In genomic region chr1:9087411-9087810, GRCh38 we compare ENCODE assay signal across 9 cellular contexts. TPM values are rescaled to one million over a fixed set of nuclear protein-coding genes. Genes with fewer than 3 reads are reported as not detected.
"Had no signal": no experiment of that assay in that cellular context is flagged by ENCODE, and none has a peak within 500 bp of the region (broad histone marks: within the 10 kb centered on the region; RNA-seq: fewer than 3 reads in every experiment).

No MANE protein-coding gene starts in this region.

- H3K4me3 ChIP-seq: GM23248, HAP-1 had no signal

- H2AFZ ChIP-seq: GM23248 had no signal

- ATAC-seq: HCT116, HepG2 had no signal

- H3K9ac ChIP-seq: GM23248 had no signal

- DNase-seq: GOT3, H7, HFFc6 had no signal

- H3K36me3 ChIP-seq: HAP-1 had no signal

- H3K27ac ChIP-seq: GM23248, HL-60 had no signal

RNA-seq across cellular contexts. Expression of gene SLC2A5, which starts 18.0 kb away (rescaled TPM):
- total RNA-seq: HT1080 had no signal
